In the genomic region with DNA sequence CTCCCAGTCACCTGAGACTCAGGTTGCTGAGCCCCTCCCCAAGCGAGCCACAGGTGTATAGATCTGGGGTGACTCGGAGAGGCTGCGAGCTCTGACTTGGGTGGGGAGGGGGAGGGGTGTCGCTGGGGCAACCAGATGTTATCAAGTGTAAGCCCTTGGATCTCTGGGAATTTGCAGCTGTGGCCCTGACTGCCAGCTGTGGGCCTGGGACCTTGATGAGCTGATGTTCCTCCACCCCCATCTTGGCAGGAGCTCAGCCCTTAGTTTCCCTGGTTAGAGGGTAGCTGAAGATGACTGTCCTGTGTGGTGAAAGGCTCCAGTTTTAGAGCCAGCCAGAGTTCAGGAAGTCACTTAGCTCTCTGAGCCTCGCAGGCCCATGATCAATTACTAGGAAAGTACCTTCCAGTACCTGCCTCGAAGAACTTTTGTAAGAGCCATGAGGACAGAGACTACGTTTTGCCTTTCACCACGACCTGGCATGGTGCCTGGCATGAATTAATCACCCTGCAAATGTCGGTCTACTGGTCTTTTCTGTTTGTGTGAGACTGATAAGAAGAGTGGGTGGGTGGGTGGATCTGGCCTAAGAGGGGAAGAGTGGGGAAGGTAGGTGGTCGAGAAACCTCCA, we compare ENCODE assay signal across 8 cellular contexts. TPM values are rescaled to one million over a fixed set of nuclear protein-coding genes. Genes with fewer than 3 reads are reported as not detected.
A peak's percentile ranks its signal among the peaks of the same experiment; 100 is the strongest.
DNase-seq lines count a peak whose midpoint lies in the region; ATAC-seq and TF ChIP-seq lines count a peak whose summit lies in the region.

No MANE protein-coding gene starts in this region.

- no peaks in the 10 kb centered on the region for H3K9me3 Mint-ChIP-seq in progenitor cell of endocrine pancreas (ENCODE audit: low read depth)

- peaks cover 10% of the 10 kb centered on the region for H3K36me3 Mint-ChIP-seq in progenitor cell of endocrine pancreas (ENCODE audit: insufficient read depth)

- peak overlapping the region; percentile 49 for H3K4me3 Mint-ChIP-seq in progenitor cell of endocrine pancreas (ENCODE audit: low read depth)

- peaks cover 69% of the 10 kb centered on the region for H3K4me1 Mint-ChIP-seq in progenitor cell of endocrine pancreas (ENCODE audit: low read depth)

- DNase-seq in GM03348 (ENCODE audit: low spot score) (peak; percentile 55), NCI-H2196 treated with DMSO at 0.1 percent for 48 hours (lab: John Stamatoyannopoulos, UW; ENCODE audit: unreplicated experiment) (peak; percentile 41), dermis microvascular lymphatic vessel endothelial cell (ENCODE audit: low read depth in 2 of 2) (peak; percentile 56 to 67), progenitor cell of endocrine pancreas (ENCODE audit: low spot score, unreplicated experiment) (no peak), SKM-1 (lab: John Stamatoyannopoulos, UW; ENCODE audit: unreplicated experiment) (no peak)

- TF ChIP-seq CTCF in progenitor cell of endocrine pancreas (IDR thresholded peaks at IDR 0.05; ENCODE audit: unreplicated experiment): no peak

- H3K27me3 Mint-ChIP-seq in progenitor cell of endocrine pancreas: no peaks in the 10 kb centered on the region

- peak overlapping the region; percentile 100 for H3K27ac Mint-ChIP-seq in progenitor cell of endocrine pancreas

- ATAC-seq in HG02610 (IDR thresholded peaks at IDR 0.05; ENCODE audit: unreplicated experiment) (no peak), GM19035 (IDR thresholded peaks at IDR 0.05; ENCODE audit: unreplicated experiment) (no peak), HG03521 (IDR thresholded peaks at IDR 0.05; ENCODE audit: unreplicated experiment) (no peak)

RNA-seq across cellular contexts. Expression of a gene that starts 55.8 kb away (rescaled TPM):
- total RNA-seq in dermis microvascular lymphatic vessel endothelial cell (65.2 and 73.3 TPM in 2 replicates), progenitor cell of endocrine pancreas (101 and 110 TPM in 2 replicates)

RNA-seq across cellular contexts. Expression of a gene that starts 56.1 kb away (rescaled TPM):
- total RNA-seq in dermis microvascular lymphatic vessel endothelial cell (11.9 and 14.3 TPM in 2 replicates), progenitor cell of endocrine pancreas (62.6 and 66.1 TPM in 2 replicates)

RNA-seq across cellular contexts. Expression of a gene that starts 58.8 kb away (rescaled TPM):
- total RNA-seq in dermis microvascular lymphatic vessel endothelial cell: 11.7 and 14.7 TPM in 2 replicates
- 0.40 TPM in 1 of 2 replicates, not detected in the other for total RNA-seq in progenitor cell of endocrine pancreas

Comparison
In these comparisons a context has a peak if more than half of its experiments do, and no peak if none do; other contexts are left out.
1. DNase-seq: peak in GM03348 (single experiment), NCI-H2196 treated with DMSO at 0.1 percent for 48 hours (single experiment) and dermis microvascular lymphatic vessel endothelial cell (2 of 2); none in progenitor cell of endocrine pancreas (single experiment) and SKM-1 (single experiment).